ENCODE assay signal across 8 cellular contexts in genomic region chr1:32816676-32817158, GRCh38. TPM values are rescaled to one million over a fixed set of nuclear protein-coding genes. Genes with fewer than 3 reads are reported as not detected.
A peak's percentile ranks its signal among the peaks of the same experiment; 100 is the strongest.
DNase-seq lines count a peak whose midpoint lies in the region; ATAC-seq and TF ChIP-seq lines count a peak whose summit lies in the region.

No MANE protein-coding gene starts in this region.

- peaks cover 68% of the 10 kb centered on the region for H3K4me1 Mint-ChIP-seq in CD4-positive, alpha-beta T cell (ENCODE audit: low read depth)
- H3K4me1 Mint-ChIP-seq in activated naive CD8-positive, alpha-beta T cell treated with anti-CD3 and anti-CD28 coated beads, Interleukin-2, amount 10 ng/mL, durations not matched to agents 7 days and 5 days = peaks cover 42% of the 10 kb centered on the region

- intact Hi-C loops in CD4-positive, alpha-beta T cell (cut with DNase I, micrococcal nuclease) = loop anchor here (1.0 to 10.0 kb wide), 13 partner anchors 18 to 1522 kb away; partner anchors contain the start of genes AZIN2 (in 1 of the 2), RBBP4 (in 1 of the 2), RNF19B (in 1 of the 2) and SNRNP40 (in 1 of the 2)
- intact Hi-C loops in left cardiac atrium (cut with DNase I) = no loop called here

- no peaks in the 10 kb centered on the region for H3K9me2 ChIP-seq in Karpas-422 (replicated peaks; ENCODE audit: insufficient read depth, low read length)

- H3K9me3 ChIP-seq in CD4-positive, alpha-beta T cell (ENCODE audit: control insufficient read depth, low read length) = no peaks in the 10 kb centered on the region
- H3K9me3 ChIP-seq in Karpas-422 (ENCODE audit: low read length) = no peaks in the 10 kb centered on the region

- H3K36me3 ChIP-seq in Karpas-422 (ENCODE audit: insufficient read depth, low read length) = 0 out of 2 replicates have a peak, but pooled peaks cover 13% of the 10 kb centered on the region

- no peak overlapping the region for H2AFZ ChIP-seq in Karpas-422 (ENCODE audit: low read length)

- TF ChIP-seq CTCF in CD4-positive, alpha-beta T cell (IDR thresholded peaks at IDR 0.05) = no peak

- peak overlapping the region; percentile 94 for H3K4me2 ChIP-seq in Karpas-422 (ENCODE audit: low read depth, low read length, poor library complexity, severe bottlenecking)

- ATAC-seq in CD4-positive, alpha-beta T cell (ENCODE audit: poor library complexity) = no peak
- ATAC-seq in GM19452 (IDR thresholded peaks at IDR 0.05; ENCODE audit: unreplicated experiment) = peak; percentile 4
- peak; percentile 1 for ATAC-seq in activated naive CD8-positive, alpha-beta T cell treated with anti-CD3 and anti-CD28 coated beads, Interleukin-2, amount 10 ng/mL, durations not matched to agents 7 days and 5 days (ENCODE audit: low read depth)
- ATAC-seq in left cardiac atrium = peak; percentile 0 to 4
- ATAC-seq in HG03460 (IDR thresholded peaks at IDR 0.05; ENCODE audit: unreplicated experiment) = no peak

- peak overlapping the region; percentile 94 for H3K9ac ChIP-seq in Karpas-422 (ENCODE audit: low read length)

- H3K36me3 Mint-ChIP-seq in CD4-positive, alpha-beta T cell (ENCODE audit: low read depth) = peaks cover 40% of the 10 kb centered on the region
- peaks cover 27% of the 10 kb centered on the region for H3K36me3 Mint-ChIP-seq in activated naive CD8-positive, alpha-beta T cell treated with anti-CD3 and anti-CD28 coated beads, Interleukin-2, amount 10 ng/mL, durations not matched to agents 7 days and 5 days

- peaks cover 11% of the 10 kb centered on the region; the same call in 1 of the 2 replicates for H4K20me1 ChIP-seq in Karpas-422 (ENCODE audit: insufficient read depth, low read depth, low read length)

- no peaks in the 10 kb centered on the region for H3K27me3 Mint-ChIP-seq in CD4-positive, alpha-beta T cell
- no peaks in the 10 kb centered on the region for H3K27me3 Mint-ChIP-seq in activated naive CD8-positive, alpha-beta T cell treated with anti-CD3 and anti-CD28 coated beads, Interleukin-2, amount 10 ng/mL, durations not matched to agents 7 days and 5 days

- peak overlapping the region; percentile 83 for H3K4me3 ChIP-seq in Karpas-422 (ENCODE audit: low read length)

- H3K4me3 Mint-ChIP-seq in CD4-positive, alpha-beta T cell = peak overlapping the region; percentile 100
- peak overlapping the region; percentile 97 for H3K4me3 Mint-ChIP-seq in activated naive CD8-positive, alpha-beta T cell treated with anti-CD3 and anti-CD28 coated beads, Interleukin-2, amount 10 ng/mL, durations not matched to agents 7 days and 5 days

- H3K4me1 ChIP-seq in Karpas-422 (ENCODE audit: low read length) = peaks cover 47% of the 10 kb centered on the region

- H3K9me3 Mint-ChIP-seq in CD4-positive, alpha-beta T cell = no peaks in the 10 kb centered on the region
- no peaks in the 10 kb centered on the region for H3K9me3 Mint-ChIP-seq in activated naive CD8-positive, alpha-beta T cell treated with anti-CD3 and anti-CD28 coated beads, Interleukin-2, amount 10 ng/mL, durations not matched to agents 7 days and 5 days

- H3K79me2 ChIP-seq in Karpas-422 (ENCODE audit: low read length) = peaks cover 96% of the 10 kb centered on the region

- CTCF ChIA-PET in CD4-positive, alpha-beta T cell (lab: Charles Lee) = interaction anchor here (1.4 to 2.1 kb wide), 2 partner anchors 44 to 104 kb away, joined by 3 to 10 read pairs; no protein-coding TSS in a partner anchor

- peak overlapping the region; percentile 96 for H3K27ac Mint-ChIP-seq in CD4-positive, alpha-beta T cell
- H3K27ac Mint-ChIP-seq in activated naive CD8-positive, alpha-beta T cell treated with anti-CD3 and anti-CD28 coated beads, Interleukin-2, amount 10 ng/mL, durations not matched to agents 7 days and 5 days = peak overlapping the region; percentile 88

- DNase-seq in CD4-positive, alpha-beta T cell = no peak
- DNase-seq in Karpas-422 = no peak
- DNase-seq in activated naive CD8-positive, alpha-beta T cell treated with anti-CD3 and anti-CD28 coated beads, Interleukin-2, amount 10 ng/mL, durations not matched to agents 7 days and 5 days = no peak
- no peak for DNase-seq in left cardiac atrium
- peak; percentile 26 for DNase-seq in pons (ENCODE audit: low spot score)
- DNase-seq in activated CD4-positive, CD25-positive, alpha-beta regulatory T cell (lab: John Stamatoyannopoulos, UW) = no peak

- POLR2A ChIA-PET in CD4-positive, alpha-beta T cell (lab: Charles Lee) = interaction anchor here (0.7 to 3.4 kb wide), 11 partner anchors 10 to 1753 kb away, joined by 3 to 24 read pairs (median 4); partner anchors contain the start of genes BSDC1, RBBP4, RNF19B and ZBTB8OS
- POLR2A ChIA-PET in activated naive CD8-positive, alpha-beta T cell treated with anti-CD3 and anti-CD28 coated beads, Interleukin-2, amount 10 ng/mL, durations not matched to agents 7 days and 5 days (lab: Charles Lee) = interaction anchor here (0.6 to 2.9 kb wide), 11 partner anchors 13 to 550 kb away, joined by 3 to 11 read pairs (median 4); partner anchors contain the start of genes RBBP4 and ZBTB8OS

- no peaks in the 10 kb centered on the region for H3K27me3 ChIP-seq in CD4-positive, alpha-beta T cell (ENCODE audit: control insufficient read depth, insufficient read depth, low read length)
- H3K27me3 ChIP-seq in Karpas-422 (ENCODE audit: low read length) = no peaks in the 10 kb centered on the region

- H3K27ac ChIP-seq in CD4-positive, alpha-beta T cell (ENCODE audit: low read depth, low read length) = peak overlapping the region; percentile 87
- H3K27ac ChIP-seq in Karpas-422 (ENCODE audit: low read length) = peak overlapping the region; percentile 84

RNA-seq across cellular contexts. Expression of gene YARS1, which starts 0.4 kb away (rescaled TPM):
- 10 to 100 TPM; 67.6 to 73.2 TPM for total RNA-seq in CD4-positive, alpha-beta T cell
- total RNA-seq in Karpas-422 (2014; rRNA removed; shearing (Covaris generic); ENCODE audit: low replicate concordance) = 118 and 159 TPM in 2 replicates
- total RNA-seq in activated naive CD8-positive, alpha-beta T cell treated with anti-CD3 and anti-CD28 coated beads, Interleukin-2, amount 10 ng/mL, durations not matched to agents 7 days and 5 days = 100 to 1,000 TPM; 180 to 181 TPM
- 10 to 100 TPM; 36.7 to 70.0 TPM for total RNA-seq in left cardiac atrium

RNA-seq across cellular contexts. Expression of gene S100PBP, which starts 0.7 kb away (rescaled TPM):
- 10 to 100 TPM; 18.8 to 21.6 TPM for total RNA-seq in CD4-positive, alpha-beta T cell
- 23.7 and 30.8 TPM in 2 replicates for total RNA-seq in Karpas-422 (2014; rRNA removed; shearing (Covaris generic); ENCODE audit: low replicate concordance)
- 10 to 100 TPM; 75.8 to 78.5 TPM for total RNA-seq in activated naive CD8-positive, alpha-beta T cell treated with anti-CD3 and anti-CD28 coated beads, Interleukin-2, amount 10 ng/mL, durations not matched to agents 7 days and 5 days
- total RNA-seq in left cardiac atrium = 10 to 100 TPM; 16.2 to 17.5 TPM

RNA-seq across cellular contexts. Expression of gene FNDC5, which starts 54.0 kb away (rescaled TPM):
- total RNA-seq in CD4-positive, alpha-beta T cell = not detected
- total RNA-seq in Karpas-422 (2014; rRNA removed; shearing (Covaris generic); ENCODE audit: low replicate concordance) = not detected in 2 replicates
- not detected for total RNA-seq in activated naive CD8-positive, alpha-beta T cell treated with anti-CD3 and anti-CD28 coated beads, Interleukin-2, amount 10 ng/mL, durations not matched to agents 7 days and 5 days
- 10 to 100 TPM; 74.3 to 92.5 TPM for total RNA-seq in left cardiac atrium

Comparison
In these comparisons a context has a peak if more than half of its experiments do, and no peak if none do; other contexts are left out.
1. ATAC-seq: peak in GM19452 (single experiment), activated naive CD8-positive, alpha-beta T cell treated with anti-CD3 and anti-CD28 coated beads, Interleukin-2, amount 10 ng/mL, durations not matched to agents 7 days and 5 days (single experiment) and left cardiac atrium (2 of 2); none in CD4-positive, alpha-beta T cell (single experiment) and HG03460 (single experiment).
2. RNA of gene FNDC5, which starts 54.0 kb away (total RNA-seq): 74.3 to 92.5 TPM in left cardiac atrium; not detected in activated naive CD8-positive, alpha-beta T cell treated with anti-CD3 and anti-CD28 coated beads, Interleukin-2, amount 10 ng/mL, durations not matched to agents 7 days and 5 days, not detected in CD4-positive, alpha-beta T cell and not detected in Karpas-422; every median in the first group is over 10 times any median in the second.
3. intact Hi-C loops: an anchor here in CD4-positive, alpha-beta T cell (1.0 to 10.0 kb wide); none called in left cardiac atrium.